Comparison of ENCODE assay signal across 8 cellular contexts in the genomic region with DNA sequence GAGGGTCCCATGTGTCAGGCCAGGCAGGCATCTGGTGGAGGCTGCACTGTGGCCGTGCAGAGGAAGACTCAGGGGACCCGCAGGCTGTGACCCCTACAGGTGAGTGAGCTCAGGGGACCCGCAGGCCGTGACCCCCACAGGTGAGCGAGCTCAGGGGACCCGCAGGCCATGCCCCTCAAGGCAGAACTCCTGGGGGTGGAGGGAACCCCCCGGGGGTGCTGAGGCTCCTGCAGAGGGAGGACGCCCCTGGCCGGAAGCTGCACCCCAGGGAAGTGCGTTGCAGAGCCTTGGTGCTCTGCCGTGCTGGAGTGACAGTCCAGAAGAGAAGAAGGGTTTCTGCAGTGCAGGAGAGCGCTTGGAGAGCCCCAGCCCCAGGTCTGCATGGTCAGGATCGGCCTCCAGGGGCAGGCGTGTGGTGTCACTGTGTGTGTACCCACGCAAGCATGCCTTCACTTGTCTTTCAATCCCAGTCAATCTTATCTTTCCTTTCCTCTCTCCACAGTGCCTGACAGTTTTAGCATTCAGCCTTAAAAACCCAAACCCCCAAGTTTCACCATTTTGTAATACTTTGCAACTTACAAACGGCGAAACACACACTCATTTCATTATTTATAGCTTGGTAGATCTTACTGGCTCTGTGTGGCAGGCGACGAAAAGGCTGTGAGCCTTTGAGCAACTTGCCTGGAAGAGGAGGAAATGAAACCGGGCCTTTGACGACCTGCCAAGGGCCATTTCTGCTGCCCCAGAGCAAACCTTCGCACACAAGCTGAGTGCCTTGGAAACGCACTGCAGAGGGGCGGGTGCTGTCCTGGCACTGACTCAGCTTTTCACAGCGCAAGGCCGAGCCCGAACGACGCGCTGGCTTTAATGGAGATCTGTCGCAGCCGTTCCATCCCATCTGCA.
A peak's percentile ranks its signal among the peaks of the same experiment; 100 is the strongest.
DNase-seq lines count a peak whose midpoint lies in the region; ATAC-seq lines count a peak whose summit lies in the region.

No MANE protein-coding gene starts in this region.

- no peaks in the 10 kb centered on the region for H3K27me3 Mint-ChIP-seq in activated T-cell treated with anti-CD3 and anti-CD28 coated beads, Interleukin-2, amount 50 U/mL, for 24 hours

- H3K27ac Mint-ChIP-seq in activated T-cell treated with anti-CD3 and anti-CD28 coated beads, Interleukin-2, amount 50 U/mL, for 24 hours = no peak overlapping the region

- H3K36me3 Mint-ChIP-seq in activated T-cell treated with anti-CD3 and anti-CD28 coated beads, Interleukin-2, amount 50 U/mL, for 24 hours (ENCODE audit: low read depth) = no peaks in the 10 kb centered on the region

- no peaks in the 10 kb centered on the region for H3K4me1 Mint-ChIP-seq in activated T-cell treated with anti-CD3 and anti-CD28 coated beads, Interleukin-2, amount 50 U/mL, for 24 hours (ENCODE audit: low read depth)

- intact Hi-C loops in cardiac septum (cut with DNase I) = loop anchor here (2.0 to 10.0 kb wide), 4 partner anchors 223 to 643 kb away; no protein-coding TSS in a partner anchor

- H3K9me3 Mint-ChIP-seq in activated T-cell treated with anti-CD3 and anti-CD28 coated beads, Interleukin-2, amount 50 U/mL, for 24 hours = no peaks in the 10 kb centered on the region

- H3K79me2 ChIP-seq in Karpas-422 (ENCODE audit: low read length) = no peaks in the 10 kb centered on the region

- H3K27ac ChIP-seq in Karpas-422 (ENCODE audit: low read length) (no peak overlapping the region), skeletal muscle tissue (ENCODE audit: low read depth, low read length) (no peak overlapping the region)

- H2AFZ ChIP-seq in Karpas-422 (ENCODE audit: low read length) = no peak overlapping the region

- H3K36me3 ChIP-seq in Karpas-422 (ENCODE audit: insufficient read depth, low read length) = no peaks in the 10 kb centered on the region
- no peaks in the 10 kb centered on the region for H3K36me3 ChIP-seq in skeletal muscle tissue (ENCODE audit: control insufficient read depth in 3 of 3, insufficient read depth in 3 of 3, low read length in 3 of 3)

- H3K4me3 ChIP-seq in Karpas-422 (ENCODE audit: low read length) (no peak overlapping the region), skeletal muscle tissue (ENCODE audit: low read length in 3 of 3) (peak overlapping the region in 2 of 3 donors; percentile 58 to 59)

- peaks cover 8% of the 10 kb centered on the region for H3K4me1 ChIP-seq in Karpas-422 (ENCODE audit: low read length)
- peaks cover 4 to 15% (median 12%) of the 10 kb centered on the region in 3 donors for H3K4me1 ChIP-seq in skeletal muscle tissue (ENCODE audit: control insufficient read depth in 3 of 3, insufficient read depth in 3 of 3, low read length in 3 of 3)

- DNase-seq in Karpas-422 (peak; percentile 49), SKM-1 (lab: John Stamatoyannopoulos, UW; ENCODE audit: unreplicated experiment) (peak; percentile 40), cardiac septum (ENCODE audit: low spot score) (peak; percentile 78)
- DNase-seq in activated T-cell treated with anti-CD3 and anti-CD28 coated beads, Interleukin-2, amount 50 U/mL, for 24 hours = no peak
- no peak for DNase-seq in activated CD4-positive, alpha-beta T cell treated with anti-CD3 and anti-CD28 coated beads, Interleukin-2, amount 50 U/mL, for 1 hour

- no peaks in the 10 kb centered on the region for H3K9me2 ChIP-seq in Karpas-422 (replicated peaks; ENCODE audit: insufficient read depth, low read length)

- no peak overlapping the region for H3K4me2 ChIP-seq in Karpas-422 (ENCODE audit: low read depth, low read length, poor library complexity, severe bottlenecking)

- H3K9me3 ChIP-seq in Karpas-422 (ENCODE audit: low read length) = no peaks in the 10 kb centered on the region
- no peaks in the 10 kb centered on the region for H3K9me3 ChIP-seq in skeletal muscle tissue (ENCODE audit: control insufficient read depth in 3 of 3, low read length in 3 of 3)

- H3K9ac ChIP-seq in Karpas-422 (ENCODE audit: low read length) (no peak overlapping the region), skeletal muscle tissue (ENCODE audit: low read depth in 1 of 3, low read length in 3 of 3) (peak overlapping the region in 2 of 3 donors; percentile 37 to 64)

- no peaks in the 10 kb centered on the region for H4K20me1 ChIP-seq in Karpas-422 (ENCODE audit: insufficient read depth, low read depth, low read length)

- no peak overlapping the region for H3K4me3 Mint-ChIP-seq in activated T-cell treated with anti-CD3 and anti-CD28 coated beads, Interleukin-2, amount 50 U/mL, for 24 hours

- ATAC-seq in HG03520 (IDR thresholded peaks at IDR 0.05; ENCODE audit: unreplicated experiment) = no peak
- no peak for ATAC-seq in GM21381 (IDR thresholded peaks at IDR 0.05; ENCODE audit: unreplicated experiment)

- H3K27me3 ChIP-seq in Karpas-422 (ENCODE audit: low read length) (no peaks in the 10 kb centered on the region), skeletal muscle tissue (ENCODE audit: control insufficient read depth in 3 of 3, insufficient read depth in 3 of 3, low read length in 3 of 3) (no peaks in the 10 kb centered on the region)

Comparison
In these comparisons a context has a peak if more than half of its experiments do, and no peak if none do; other contexts are left out.
1. DNase-seq: peak in Karpas-422 (single experiment), SKM-1 (single experiment) and cardiac septum (single experiment); none in activated T-cell treated with anti-CD3 and anti-CD28 coated beads, Interleukin-2, amount 50 U/mL, for 24 hours (single experiment) and activated CD4-positive, alpha-beta T cell treated with anti-CD3 and anti-CD28 coated beads, Interleukin-2, amount 50 U/mL, for 1 hour (single experiment).